In the genomic region with DNA sequence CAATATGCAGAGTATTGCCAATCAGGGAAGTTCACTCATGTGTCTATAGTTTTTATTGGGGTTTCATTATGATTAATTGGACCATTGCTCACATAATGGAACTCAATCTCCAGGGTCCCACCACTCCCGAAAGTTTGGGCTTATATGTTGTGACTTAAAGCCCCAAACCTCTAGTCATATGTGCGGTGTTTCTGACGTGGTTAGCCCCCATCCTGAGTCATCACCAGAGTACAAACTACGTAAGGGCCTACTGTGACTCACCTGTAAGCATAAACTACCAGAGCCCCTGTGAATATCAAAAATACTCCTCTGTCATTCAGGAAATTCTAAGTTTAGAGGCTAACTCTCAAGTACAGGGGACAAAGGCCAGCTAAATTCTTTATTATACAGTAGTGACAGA, we compare ENCODE assay signal across 11 cellular contexts. TPM values are rescaled to one million over a fixed set of nuclear protein-coding genes. Genes with fewer than 3 reads are reported as not detected.
A peak's percentile ranks its signal among the peaks of the same experiment; 100 is the strongest.
DNase-seq lines count a peak whose midpoint lies in the region; ATAC-seq and TF ChIP-seq lines count a peak whose summit lies in the region.
"Had no signal": no experiment of that assay in that cellular context is flagged by ENCODE, and none has a peak within 500 bp of the region (broad histone marks: within the 10 kb centered on the region; RNA-seq: fewer than 3 reads in every experiment).

No MANE protein-coding gene starts in this region.

- H3K4me3 ChIP-seq in SK-N-SH (ENCODE audit: low read depth in 2 of 2, low read length in 1 of 2) (no peak overlapping the region), colonic mucosa (no peak overlapping the region)
- H3K4me3 ChIP-seq: lung had no signal

- H3K79me2 ChIP-seq in SK-N-SH (ENCODE audit: insufficient read depth): peaks cover 82% of the 10 kb centered on the region

- H3K27ac Mint-ChIP-seq in stimulated activated effector memory CD8-positive, alpha-beta T cell treated with anti-CD3 and anti-CD28 coated beads, Interleukin-12 subunit alpha, Interleukin-12 subunit beta, amount 100 ng/mL, for 72 hours: peak overlapping the region; percentile 72
- H3K27ac Mint-ChIP-seq in Calu3 (ENCODE audit: unreplicated experiment): no peak overlapping the region

- TF ChIP-seq RAD21 in SK-N-SH (IDR thresholded peaks at IDR 0.05; ENCODE audit: low read length): no peak

- H3K4me3 Mint-ChIP-seq in stimulated activated effector memory CD8-positive, alpha-beta T cell treated with anti-CD3 and anti-CD28 coated beads, Interleukin-12 subunit alpha, Interleukin-12 subunit beta, amount 100 ng/mL, for 72 hours: peak overlapping the region; percentile 36
- no peak overlapping the region for H3K4me3 Mint-ChIP-seq in Calu3 (ENCODE audit: low read depth, unreplicated experiment)

- WGBS in SK-N-SH (ENCODE audit: low lambda C conversion rate): 63% methylated on average over 4 of the region's 4 CpGs

- ATAC-seq in SK-N-SH treated with all-trans-retinoic acid at 6 μM for 48 hours: no peak
- ATAC-seq in stimulated activated effector memory CD8-positive, alpha-beta T cell treated with anti-CD3 and anti-CD28 coated beads, Interleukin-12 subunit alpha, Interleukin-12 subunit beta, amount 100 ng/mL, for 72 hours: peak; percentile 98

- intact Hi-C loops in Calu3 (cut with micrococcal nuclease; ENCODE audit: unreplicated experiment): no loop called here
- intact Hi-C loops in colonic mucosa (cut with DNase I): no loop called here

- no peak for TF ChIP-seq EP300 in SK-N-SH (IDR thresholded peaks at IDR 0.05; ENCODE audit: borderline replicate concordance in 1 of 2, low read depth in 1 of 2, low read length in 1 of 2)

- H3K9ac ChIP-seq in SK-N-SH (no peak overlapping the region), colonic mucosa (ENCODE audit: low read depth in 2 of 2, low read length in 2 of 2) (no peak overlapping the region)

- no peaks in the 10 kb centered on the region for H3K27me3 Mint-ChIP-seq in Calu3 (ENCODE audit: unreplicated experiment)

- DNase-seq in SK-N-SH (no peak), epithelial cell of prostate (ENCODE audit: low read depth, low spot score) (peak; percentile 27), NCI-H526 treated with DMSO at 0.1 percent for 48 hours (lab: John Stamatoyannopoulos, UW) (no peak), Calu3 (no peak), colonic mucosa (no peak)
- DNase-seq in activated CD4-positive, alpha-beta T cell treated with anti-CD3 and anti-CD28 coated beads for 48 hours: peak; percentile 70
- peak; percentile 10 to 68 for DNase-seq in stimulated activated effector memory CD8-positive, alpha-beta T cell treated with anti-CD3 and anti-CD28 coated beads, Interleukin-12 subunit alpha, Interleukin-12 subunit beta, amount 100 ng/mL, for 72 hours (ENCODE audit: low spot score in 2 of 2)

- no peak overlapping the region for H3K27ac ChIP-seq in SK-N-SH (ENCODE audit: low read depth in 2 of 2, low read length in 1 of 2)
- no peak overlapping the region for H3K27ac ChIP-seq in epithelial cell of prostate
- H3K27ac ChIP-seq in colonic mucosa: no peak overlapping the region
- H3K27ac ChIP-seq: HL-60, VCaP had no signal

- no peak overlapping the region for H3K4me2 ChIP-seq in SK-N-SH

- POLR2A ChIA-PET in SK-N-SH (lab: Yijun Ruan, JAX): no interaction called here

- no peaks in the 10 kb centered on the region for H3K27me3 ChIP-seq in SK-N-SH (ENCODE audit: insufficient read depth)
- no peaks in the 10 kb centered on the region for H3K27me3 ChIP-seq in colonic mucosa

- peaks cover 0 to 9% of the 10 kb centered on the region in 2 experiments for H3K36me3 ChIP-seq in SK-N-SH (replicated peaks in 1 of 2; ENCODE audit: control insufficient read depth in 1 of 2, insufficient read depth in 2 of 2, low read length in 1 of 2)
- H3K36me3 ChIP-seq in colonic mucosa: no peaks in the 10 kb centered on the region

- TF ChIP-seq CTCF in SK-N-SH (IDR thresholded peaks at IDR 0.05) (no peak), Calu3 (IDR thresholded peaks at IDR 0.05; ENCODE audit: unreplicated experiment) (no peak), colonic mucosa (IDR thresholded peaks at IDR 0.05) (no peak)

- H3K9me3 ChIP-seq in SK-N-SH: no peaks in the 10 kb centered on the region
- no peaks in the 10 kb centered on the region for H3K9me3 ChIP-seq in colonic mucosa

- no peaks in the 10 kb centered on the region for H3K9me2 ChIP-seq in SK-N-SH

- CTCF ChIA-PET in SK-N-SH (lab: Yijun Ruan, JAX): no interaction called here
- CTCF ChIA-PET in Calu3 (lab: Charles Lee): no interaction called here

- H3F3A ChIP-seq in SK-N-SH (replicated peaks; ENCODE audit: insufficient read depth): no peaks in the 10 kb centered on the region

- BruUV-seq in Calu3 (replicated peaks; lab: Mats Ljungman, UMichigan): no TSS peak

- H3K9me3 Mint-ChIP-seq in stimulated activated effector memory CD8-positive, alpha-beta T cell treated with anti-CD3 and anti-CD28 coated beads, Interleukin-12 subunit alpha, Interleukin-12 subunit beta, amount 100 ng/mL, for 72 hours: no peaks in the 10 kb centered on the region
- H3K9me3 Mint-ChIP-seq in Calu3 (ENCODE audit: low read depth, unreplicated experiment): no peaks in the 10 kb centered on the region

- H3K4me1 Mint-ChIP-seq in stimulated activated effector memory CD8-positive, alpha-beta T cell treated with anti-CD3 and anti-CD28 coated beads, Interleukin-12 subunit alpha, Interleukin-12 subunit beta, amount 100 ng/mL, for 72 hours: peaks cover 39% of the 10 kb centered on the region
- peaks cover 19% of the 10 kb centered on the region for H3K4me1 Mint-ChIP-seq in Calu3 (ENCODE audit: low read depth, unreplicated experiment)

- H3K4me1 ChIP-seq in SK-N-SH (ENCODE audit: control insufficient read depth in 1 of 2, insufficient read depth in 2 of 2, low read depth in 1 of 2, low read length in 1 of 2) (peaks cover 0 to 3% of the 10 kb centered on the region in 2 experiments; a peak in 1 of 4 replicates), colonic mucosa (no peaks in the 10 kb centered on the region)

- no peak overlapping the region for H2AFZ ChIP-seq in SK-N-SH (ENCODE audit: low read depth)

- H4K20me1 ChIP-seq in SK-N-SH (ENCODE audit: insufficient read depth): peaks cover 24% of the 10 kb centered on the region

- H3K36me3 Mint-ChIP-seq in stimulated activated effector memory CD8-positive, alpha-beta T cell treated with anti-CD3 and anti-CD28 coated beads, Interleukin-12 subunit alpha, Interleukin-12 subunit beta, amount 100 ng/mL, for 72 hours: peaks cover 44% of the 10 kb centered on the region
- peaks cover 14% of the 10 kb centered on the region for H3K36me3 Mint-ChIP-seq in Calu3 (ENCODE audit: insufficient read depth, unreplicated experiment)

TF ChIP-seq in SK-N-SH, 30 proteins besides CTCF, POLR2A, EP300 and RAD21 (continues in another document):
- TF ChIP-seq, protein P1, sequence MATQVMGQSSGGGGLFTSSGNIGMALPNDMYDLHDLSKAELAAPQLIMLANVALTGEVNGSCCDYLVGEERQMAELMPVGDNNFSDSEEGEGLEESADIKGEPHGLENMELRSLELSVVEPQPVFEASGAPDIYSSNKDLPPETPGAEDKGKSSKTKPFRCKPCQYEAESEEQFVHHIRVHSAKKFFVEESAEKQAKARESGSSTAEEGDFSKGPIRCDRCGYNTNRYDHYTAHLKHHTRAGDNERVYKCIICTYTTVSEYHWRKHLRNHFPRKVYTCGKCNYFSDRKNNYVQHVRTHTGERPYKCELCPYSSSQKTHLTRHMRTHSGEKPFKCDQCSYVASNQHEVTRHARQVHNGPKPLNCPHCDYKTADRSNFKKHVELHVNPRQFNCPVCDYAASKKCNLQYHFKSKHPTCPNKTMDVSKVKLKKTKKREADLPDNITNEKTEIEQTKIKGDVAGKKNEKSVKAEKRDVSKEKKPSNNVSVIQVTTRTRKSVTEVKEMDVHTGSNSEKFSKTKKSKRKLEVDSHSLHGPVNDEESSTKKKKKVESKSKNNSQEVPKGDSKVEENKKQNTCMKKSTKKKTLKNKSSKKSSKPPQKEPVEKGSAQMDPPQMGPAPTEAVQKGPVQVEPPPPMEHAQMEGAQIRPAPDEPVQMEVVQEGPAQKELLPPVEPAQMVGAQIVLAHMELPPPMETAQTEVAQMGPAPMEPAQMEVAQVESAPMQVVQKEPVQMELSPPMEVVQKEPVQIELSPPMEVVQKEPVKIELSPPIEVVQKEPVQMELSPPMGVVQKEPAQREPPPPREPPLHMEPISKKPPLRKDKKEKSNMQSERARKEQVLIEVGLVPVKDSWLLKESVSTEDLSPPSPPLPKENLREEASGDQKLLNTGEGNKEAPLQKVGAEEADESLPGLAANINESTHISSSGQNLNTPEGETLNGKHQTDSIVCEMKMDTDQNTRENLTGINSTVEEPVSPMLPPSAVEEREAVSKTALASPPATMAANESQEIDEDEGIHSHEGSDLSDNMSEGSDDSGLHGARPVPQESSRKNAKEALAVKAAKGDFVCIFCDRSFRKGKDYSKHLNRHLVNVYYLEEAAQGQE (IDR thresholded peaks at IDR 0.05; ENCODE audit: low read depth, low read length): no peak

TF ChIP-seq in SK-N-SH treated with all-trans-retinoic acid at 6 μM for 48 hours, 23 proteins besides CTCF, POLR2A, EP300 and RAD21 (continues in another document):
- TF ChIP-seq SNAI2 (CRISPR knock-in tag; IDR thresholded peaks at IDR 0.05): no peak
- TF ChIP-seq BACH2 (CRISPR knock-in tag; IDR thresholded peaks at IDR 0.05; ENCODE audit: borderline replicate concordance): no peak
- no peak for TF ChIP-seq CSDC2 (CRISPR knock-in tag; IDR thresholded peaks at IDR 0.05)
- TF ChIP-seq POU6F1 (CRISPR knock-in tag; IDR thresholded peaks at IDR 0.05; ENCODE audit: borderline replicate concordance, low read depth): no peak

RNA-seq across cellular contexts. Expression of gene YIPF6, which starts 5.4 kb away (rescaled TPM):
- 15.0 and 22.5 TPM in 2 replicates for polyA plus RNA-seq in SK-N-SH (2012; rRNA removed)
- 26.5 and 29.6 TPM in 2 replicates for polyA plus RNA-seq in SK-N-SH (2012; cell fraction: cytosol; rRNA removed)
- polyA plus RNA-seq in SK-N-SH (2012; cell fraction: nucleus; rRNA removed): 6.3 and 13.2 TPM in 2 replicates
- total RNA-seq in Calu3 (2022) (68.6 and 74.3 TPM in 2 replicates), colonic mucosa (10 to 100 TPM; 44.3 to 58.1 TPM)

Comparison
In these comparisons a context has a peak if more than half of its experiments do, and no peak if none do; other contexts are left out.
1. DNase-seq: peak in activated CD4-positive, alpha-beta T cell treated with anti-CD3 and anti-CD28 coated beads for 48 hours (single experiment), epithelial cell of prostate (single experiment) and stimulated activated effector memory CD8-positive, alpha-beta T cell treated with anti-CD3 and anti-CD28 coated beads, Interleukin-12 subunit alpha, Interleukin-12 subunit beta, amount 100 ng/mL, for 72 hours (2 of 2); none in SK-N-SH (single experiment), NCI-H526 treated with DMSO at 0.1 percent for 48 hours (single experiment), Calu3 (single experiment) and colonic mucosa (single experiment).